Comparison of ENCODE assay signal across 1 cellular context in genomic region chr1:169570172-169570574, GRCh38.
A peak's percentile ranks its signal among the peaks of the same experiment; 100 is the strongest.
TF ChIP-seq lines count a peak whose summit lies in the region.

No MANE protein-coding gene starts in this region.

TF ChIP-seq in HepG2, 621 proteins besides CTCF, POLR2A, EP300 and RAD21 (continued from another document and continues in another):
- TF ChIP-seq ZNF574 (CRISPR knock-in tag; IDR thresholded peaks at IDR 0.05) = no peak
- TF ChIP-seq ZNF33A (CRISPR knock-in tag; IDR thresholded peaks at IDR 0.05; ENCODE audit: borderline replicate concordance) = no peak
- no peak for TF ChIP-seq MTA1 (CRISPR knock-in tag; IDR thresholded peaks at IDR 0.05; ENCODE audit: borderline replicate concordance)
- TF ChIP-seq ZNF878 (CRISPR knock-in tag; IDR thresholded peaks at IDR 0.05) = no peak
- TF ChIP-seq HNF1A (IDR thresholded peaks at IDR 0.05; ENCODE audit: low read depth) = no peak
- TF ChIP-seq HNF1A (CRISPR knock-in tag; IDR thresholded peaks at IDR 0.05; ENCODE audit: borderline replicate concordance) = no peak
- TF ChIP-seq ADNP (CRISPR knock-in tag; IDR thresholded peaks at IDR 0.05) = no peak
- TF ChIP-seq CEBPG (CRISPR knock-in tag; IDR thresholded peaks at IDR 0.05) = peak; percentile 83
- TF ChIP-seq JUNB (CRISPR knock-in tag; IDR thresholded peaks at IDR 0.05; ENCODE audit: borderline replicate concordance) = no peak
- 0 out of 2 replicates have a peak, but pooled peaks have one; percentile 52 for TF ChIP-seq ZNF800 (CRISPR knock-in tag; IDR thresholded peaks at IDR 0.05)
- TF ChIP-seq ZNF550 (CRISPR knock-in tag; IDR thresholded peaks at IDR 0.05; ENCODE audit: borderline replicate concordance) = no peak
- TF ChIP-seq ZEB1 (IDR thresholded peaks at IDR 0.05; ENCODE audit: insufficient replicate concordance, low read depth) = peak; percentile 87
- TF ChIP-seq ZNF335 (CRISPR knock-in tag; IDR thresholded peaks at IDR 0.05) = no peak; the same call in 1 of the 2 replicates
- TF ChIP-seq CENPT (CRISPR knock-in tag; IDR thresholded peaks at IDR 0.05; ENCODE audit: low read depth) = no peak
- TF ChIP-seq ZBTB7A (CRISPR knock-in tag; IDR thresholded peaks at IDR 0.05) = no peak
- no peak for TF ChIP-seq ZBTB46 (CRISPR knock-in tag; IDR thresholded peaks at IDR 0.05; ENCODE audit: borderline replicate concordance)
- TF ChIP-seq ZBTB33 (CRISPR knock-in tag; IDR thresholded peaks at IDR 0.05) = no peak
- TF ChIP-seq ZNF343 (CRISPR knock-in tag; IDR thresholded peaks at IDR 0.05) = no peak
- TF ChIP-seq ZNF547 (CRISPR knock-in tag; IDR thresholded peaks at IDR 0.05) = no peak
- TF ChIP-seq ZSCAN30 (CRISPR knock-in tag; IDR thresholded peaks at IDR 0.05) = 0 out of 2 replicates have a peak, but pooled peaks have one; percentile 49
- TF ChIP-seq THAP7 (CRISPR knock-in tag; IDR thresholded peaks at IDR 0.05) = no peak
- TF ChIP-seq CBX2 (IDR thresholded peaks at IDR 0.05; ENCODE audit: low read depth, low read length) = no peak
- TF ChIP-seq CBX2 (CRISPR knock-in tag; IDR thresholded peaks at IDR 0.05; ENCODE audit: low read depth) = no peak
- no peak for TF ChIP-seq HDAC6 (IDR thresholded peaks at IDR 0.05; ENCODE audit: low read depth, low read length)
- no peak for TF ChIP-seq IKZF1 (IDR thresholded peaks at IDR 0.05)
- TF ChIP-seq RELA (CRISPR knock-in tag; IDR thresholded peaks at IDR 0.05) = no peak
- TF ChIP-seq DNMT3B (CRISPR knock-in tag; conservative IDR thresholded peaks at IDR 0.05) = no peak
- no peak for TF ChIP-seq CERS6 (CRISPR knock-in tag; IDR thresholded peaks at IDR 0.05)
- TF ChIP-seq REL (CRISPR knock-in tag; conservative IDR thresholded peaks at IDR 0.05) = no peak
- TF ChIP-seq HHEX (CRISPR knock-in tag; IDR thresholded peaks at IDR 0.05) = 0 out of 2 replicates have a peak, but pooled peaks have one; percentile 20
- 0 out of 2 replicates have a peak, but pooled peaks have one; percentile 50 for TF ChIP-seq KAT8 (CRISPR knock-in tag; IDR thresholded peaks at IDR 0.05)
- no peak for TF ChIP-seq ZXDC (CRISPR knock-in tag; IDR thresholded peaks at IDR 0.05)
- no peak for TF ChIP-seq SMAD1 (CRISPR knock-in tag; IDR thresholded peaks at IDR 0.05; ENCODE audit: borderline replicate concordance, low read depth)
- no peak for TF ChIP-seq ZNF772 (CRISPR knock-in tag; IDR thresholded peaks at IDR 0.05)
- no peak for TF ChIP-seq ZNF747 (CRISPR knock-in tag; IDR thresholded peaks at IDR 0.05; ENCODE audit: borderline replicate concordance)
- TF ChIP-seq TFDP2 (CRISPR knock-in tag; IDR thresholded peaks at IDR 0.05) = 0 out of 2 replicates have a peak, but pooled peaks have one; percentile 42
- no peak for TF ChIP-seq ZNF143 (CRISPR knock-in tag; IDR thresholded peaks at IDR 0.05)
- no peak for TF ChIP-seq SALL2 (CRISPR knock-in tag; IDR thresholded peaks at IDR 0.05)
- TF ChIP-seq HOMEZ (CRISPR knock-in tag; IDR thresholded peaks at IDR 0.05; ENCODE audit: low read depth) = peak; percentile 78; the same call in 1 of the 2 replicates
- TF ChIP-seq SNAI1 (CRISPR knock-in tag; IDR thresholded peaks at IDR 0.05; ENCODE audit: borderline replicate concordance) = no peak
